In genomic region chr4:39062499-39062898, GRCh38 we compare ENCODE assay signal across 16 cellular contexts. TPM values are rescaled to one million over a fixed set of nuclear protein-coding genes. Genes with fewer than 3 reads are reported as not detected.
DNase-seq lines count a peak whose midpoint lies in the region; ATAC-seq and TF ChIP-seq lines count a peak whose summit lies in the region.
"Had no signal": no experiment of that assay in that cellular context is flagged by ENCODE, and none has a peak within 500 bp of the region (broad histone marks: within the 10 kb centered on the region; RNA-seq: fewer than 3 reads in every experiment).

No MANE protein-coding gene starts in this region.

- peak overlapping the region; percentile 12 for H3K27ac Mint-ChIP-seq in HFFc6
- H3K27ac Mint-ChIP-seq in memory B cell: peak overlapping the region; percentile 28
- H3K27ac Mint-ChIP-seq: T-cell had no signal

- H3K27me3 ChIP-seq in spleen (replicated peaks in 1 of 7): no peaks in the 10 kb centered on the region
- H3K27me3 ChIP-seq: stomach had no signal

- H3K4me3 Mint-ChIP-seq in HFFc6 (peak overlapping the region; percentile 33; the same call in 1 of the 2 replicates), memory B cell (peak overlapping the region; percentile 7)
- H3K4me3 Mint-ChIP-seq: T-cell had no signal

- 80 to 90% (median 86%) methylated on average over 6 of the region's 6 CpGs for WGBS in spleen, 5 donors

- H3K36me3 ChIP-seq in spleen: no peaks in the 10 kb centered on the region
- H3K36me3 ChIP-seq: prostate gland, stomach had no signal

- no peaks in the 10 kb centered on the region for H3K27me3 Mint-ChIP-seq in HFFc6 (ENCODE audit: insufficient read depth)
- no peaks in the 10 kb centered on the region for H3K27me3 Mint-ChIP-seq in memory B cell
- H3K27me3 Mint-ChIP-seq: CD4-positive, alpha-beta memory T cell; T-cell had no signal

- in situ Hi-C loops in astrocyte of the spinal cord (cut with HindIII; ENCODE audit: low sequenced_read_pairs): no loop called here

- H3K4me1 ChIP-seq in spleen: peaks cover 0 to 33% (median 5%) of the 10 kb centered on the region in 6 donors
- H3K4me1 ChIP-seq: prostate gland had no signal

- H3K36me3 Mint-ChIP-seq in HFFc6 (ENCODE audit: low read depth): no peaks in the 10 kb centered on the region
- peaks cover 4% of the 10 kb centered on the region for H3K36me3 Mint-ChIP-seq in memory B cell

- no peak for TF ChIP-seq POLR2A in spleen (IDR thresholded peaks at IDR 0.05)

- no peaks in the 10 kb centered on the region for H3K9me3 Mint-ChIP-seq in HFFc6
- no peaks in the 10 kb centered on the region for H3K9me3 Mint-ChIP-seq in memory B cell
- H3K9me3 Mint-ChIP-seq: T-cell had no signal

- H3K4me1 Mint-ChIP-seq in HFFc6 (ENCODE audit: low read depth): peaks cover 29% of the 10 kb centered on the region
- peaks cover 27% of the 10 kb centered on the region for H3K4me1 Mint-ChIP-seq in memory B cell

- H3K27ac ChIP-seq in spleen: no peak overlapping the region
- H3K27ac ChIP-seq: prostate gland, stomach had no signal

- H3K4me3 ChIP-seq in astrocyte of the spinal cord (ENCODE audit: low read depth, low read length): no peak overlapping the region
- H3K4me3 ChIP-seq in spleen: no peak overlapping the region
- H3K4me3 ChIP-seq: mucosa of descending colon, prostate gland, stomach had no signal

- TF ChIP-seq CTCF in HFFc6 (IDR thresholded peaks at IDR 0.05) (no peak), astrocyte of the spinal cord (IDR thresholded peaks at IDR 0.05; ENCODE audit: low read depth, low read length) (no peak), spleen (IDR thresholded peaks at IDR 0.05 in 8 of 11, conservative IDR thresholded peaks at IDR 0.05 in 3 of 11) (no peak)

- intact Hi-C loops in spleen (cut with DNase I; ENCODE audit: low total_unique reads): no loop called here

- DNase-seq in HFFc6 (no peak), astrocyte of the spinal cord (ENCODE audit: low read depth, low spot score) (peak; percentile 26), memory B cell (ENCODE audit: low spot score in 2 of 2) (no peak), HPDE6-E6E7 (ENCODE audit: extremely low spot score) (no peak), NCI-H345 (lab: John Stamatoyannopoulos, UW) (no peak), spleen (no peak)
- no peak for DNase-seq in activated effector memory CD4-positive, alpha-beta T cell treated with anti-CD3 and anti-CD28 coated beads, Interleukin-2, amount 50 U/mL, for 16 hours
- DNase-seq: activated naive CD4-positive, alpha-beta T cell treated with Interleukin-2 at 50 U/mL for 16 hours; CD4-positive, alpha-beta memory T cell; mucosa of descending colon; NCI-H187 treated with DMSO at 0.1 percent for 48 hours; NCI-H526; stimulated activated CD4-positive, alpha-beta T cell treated with anti-CD3 and anti-CD28 coated beads, Interleukin-15, amount 100 ng/mL, for 24 hours; stomach; T-cell had no signal

- peak; percentile 38 for ATAC-seq in memory B cell (ENCODE audit: low read depth)
- ATAC-seq: mucosa of descending colon, T-cell had no signal

- H3K9me3 ChIP-seq in spleen: no peaks in the 10 kb centered on the region
- H3K9me3 ChIP-seq: mucosa of descending colon, prostate gland, stomach had no signal

RNA-seq across cellular contexts. Expression of gene KLHL5, which starts 0.5 kb away (rescaled TPM):
- 10 to 100 TPM; 48.0 to 59.3 (median 50.6) TPM for total RNA-seq in HFFc6 (2021; fragmentation: NEBNext Ultra II Directional; extraction: Animal tissue kit (Norgen Biotek cat#: 25700))
- total RNA-seq in spleen: 10 to 100 TPM; 32.1 to 46.9 (median 40.4) TPM
- 10 to 100 TPM in 1 of 3 donors, 1 to 10 TPM in 2; 7.5 to 10.2 (median 9.3) TPM for polyA plus RNA-seq in spleen

RNA-seq across cellular contexts. Expression of gene TMEM156, which starts 30.3 kb away (rescaled TPM):
- under 1 TPM; 0.07 to 0.48 (median 0.41) TPM for total RNA-seq in HFFc6 (2021; fragmentation: NEBNext Ultra II Directional; extraction: Animal tissue kit (Norgen Biotek cat#: 25700))
- 10 to 100 TPM; 10.5 to 24.5 (median 15.9) TPM for total RNA-seq in spleen
- polyA plus RNA-seq in spleen: 10 to 100 TPM; 31.2 to 76.1 (median 67.2) TPM

Comparison
In these comparisons a context has a peak if more than half of its experiments do, and no peak if none do; other contexts are left out.
1. RNA of gene TMEM156, which starts 30.3 kb away (total RNA-seq): 10.5 to 24.5 TPM in spleen; 0.07 to 0.48 TPM in HFFc6; every median in the first group is over 4 times any median in the second.